Comparison of ENCODE assay signal across 1 cellular context in the genomic region with DNA sequence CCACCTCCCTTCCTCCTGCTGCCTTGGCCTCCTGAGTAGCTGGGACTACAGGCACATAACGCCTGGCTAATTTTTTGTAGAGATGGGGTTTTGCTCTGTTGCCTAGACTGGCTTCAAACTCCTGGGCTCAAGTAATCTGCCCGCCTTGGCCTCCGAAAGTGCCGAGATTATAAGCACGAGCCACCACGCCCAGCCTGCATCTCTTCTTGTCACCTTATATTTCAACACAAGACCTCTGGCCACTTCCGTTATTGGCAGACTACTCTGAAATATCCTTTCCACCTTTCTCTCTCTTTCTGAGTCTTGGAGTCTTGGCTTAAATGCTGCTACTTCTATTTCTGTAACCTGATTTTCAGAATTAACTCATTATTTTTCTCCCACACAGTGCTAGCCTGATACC.
TF ChIP-seq lines count a peak whose summit lies in the region.

No MANE protein-coding gene starts in this region.

TF ChIP-seq in K562, 482 proteins besides CTCF, POLR2A, EP300 and RAD21 (continues in another document):
- TF ChIP-seq L3MBTL2 (IDR thresholded peaks at IDR 0.05) = peak; percentile 74
- no peak for TF ChIP-seq CEBPG (CRISPR knock-in tag; IDR thresholded peaks at IDR 0.05)
- TF ChIP-seq CEBPG (tag; conservative IDR thresholded peaks at IDR 0.05 in 1 of 2, IDR thresholded peaks at IDR 0.05 in 1 of 2) = no peak
- no peak for TF ChIP-seq ASH1L (IDR thresholded peaks at IDR 0.05; ENCODE audit: borderline replicate concordance, low read depth, partially characterized antibody)
- no peak for TF ChIP-seq NRF1 (conservative IDR thresholded peaks at IDR 0.05 in 1 of 2, IDR thresholded peaks at IDR 0.05 in 1 of 2)
- no peak for TF ChIP-seq NELFE (IDR thresholded peaks at IDR 0.05; ENCODE audit: insufficient read depth, insufficient read length)
- no peak for TF ChIP-seq BCOR (IDR thresholded peaks at IDR 0.05)
- peak; percentile 30; the same call in 1 of the 2 replicates for TF ChIP-seq ARID1B (IDR thresholded peaks at IDR 0.05)
- TF ChIP-seq, protein P1, sequence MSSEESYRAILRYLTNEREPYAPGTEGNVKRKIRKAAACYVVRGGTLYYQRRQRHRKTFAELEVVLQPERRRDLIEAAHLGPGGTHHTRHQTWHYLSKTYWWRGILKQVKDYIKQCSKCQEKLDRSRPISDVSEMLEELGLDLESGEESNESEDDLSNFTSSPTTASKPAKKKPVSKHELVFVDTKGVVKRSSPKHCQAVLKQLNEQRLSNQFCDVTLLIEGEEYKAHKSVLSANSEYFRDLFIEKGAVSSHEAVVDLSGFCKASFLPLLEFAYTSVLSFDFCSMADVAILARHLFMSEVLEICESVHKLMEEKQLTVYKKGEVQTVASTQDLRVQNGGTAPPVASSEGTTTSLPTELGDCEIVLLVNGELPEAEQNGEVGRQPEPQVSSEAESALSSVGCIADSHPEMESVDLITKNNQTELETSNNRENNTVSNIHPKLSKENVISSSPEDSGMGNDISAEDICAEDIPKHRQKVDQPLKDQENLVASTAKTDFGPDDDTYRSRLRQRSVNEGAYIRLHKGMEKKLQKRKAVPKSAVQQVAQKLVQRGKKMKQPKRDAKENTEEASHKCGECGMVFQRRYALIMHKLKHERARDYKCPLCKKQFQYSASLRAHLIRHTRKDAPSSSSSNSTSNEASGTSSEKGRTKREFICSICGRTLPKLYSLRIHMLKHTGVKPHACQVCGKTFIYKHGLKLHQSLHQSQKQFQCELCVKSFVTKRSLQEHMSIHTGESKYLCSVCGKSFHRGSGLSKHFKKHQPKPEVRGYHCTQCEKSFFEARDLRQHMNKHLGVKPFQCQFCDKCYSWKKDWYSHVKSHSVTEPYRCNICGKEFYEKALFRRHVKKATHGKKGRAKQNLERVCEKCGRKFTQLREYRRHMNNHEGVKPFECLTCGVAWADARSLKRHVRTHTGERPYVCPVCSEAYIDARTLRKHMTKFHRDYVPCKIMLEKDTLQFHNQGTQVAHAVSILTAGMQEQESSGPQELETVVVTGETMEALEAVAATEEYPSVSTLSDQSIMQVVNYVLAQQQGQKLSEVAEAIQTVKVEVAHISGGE (CRISPR knock-in tag; IDR thresholded peaks at IDR 0.05) = no peak
- 0 out of 2 replicates have a peak, but pooled peaks have one; percentile 12 for TF ChIP-seq POLR2AphosphoS5 (IDR thresholded peaks at IDR 0.05; ENCODE audit: control insufficient read depth, insufficient read depth, low read depth, low read length)
- peak; percentile 74 for TF ChIP-seq BHLHE40 (IDR thresholded peaks at IDR 0.05; ENCODE audit: low read length)
- TF ChIP-seq, protein P2, sequence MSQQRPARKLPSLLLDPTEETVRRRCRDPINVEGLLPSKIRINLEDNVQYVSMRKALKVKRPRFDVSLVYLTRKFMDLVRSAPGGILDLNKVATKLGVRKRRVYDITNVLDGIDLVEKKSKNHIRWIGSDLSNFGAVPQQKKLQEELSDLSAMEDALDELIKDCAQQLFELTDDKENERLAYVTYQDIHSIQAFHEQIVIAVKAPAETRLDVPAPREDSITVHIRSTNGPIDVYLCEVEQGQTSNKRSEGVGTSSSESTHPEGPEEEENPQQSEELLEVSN (IDR thresholded peaks at IDR 0.05; ENCODE audit: borderline replicate concordance in 1 of 2, extremely low read depth in 1 of 2, insufficient read depth in 1 of 2, insufficient read length in 1 of 2, low read depth in 1 of 2, low read length in 1 of 2, poor library complexity in 1 of 2, severe bottlenecking in 1 of 2) = peak in 1 of 2 experiments; percentile 77
- TF ChIP-seq MLLT1 (IDR thresholded peaks at IDR 0.05) = no peak
- TF ChIP-seq ZFP1 (CRISPR knock-in tag; IDR thresholded peaks at IDR 0.05) = no peak
- no peak for TF ChIP-seq POU5F1 (IDR thresholded peaks at IDR 0.05; ENCODE audit: borderline replicate concordance, low read depth, low read length, partially characterized antibody)
- no peak for TF ChIP-seq TFAM (CRISPR knock-in tag; conservative IDR thresholded peaks at IDR 0.05)
- TF ChIP-seq ZNF407 (IDR thresholded peaks at IDR 0.05; ENCODE audit: low read depth) = no peak
- no peak for TF ChIP-seq HDAC3 (IDR thresholded peaks at IDR 0.05; ENCODE audit: borderline replicate concordance, partially characterized antibody)
- TF ChIP-seq HDAC2 (IDR thresholded peaks at IDR 0.05) = 0 out of 2 replicates have a peak, but pooled peaks have one; percentile 29
- TF ChIP-seq ZNF311 (CRISPR knock-in tag; IDR thresholded peaks at IDR 0.05) = no peak
- no peak for TF ChIP-seq NR2C1 (IDR thresholded peaks at IDR 0.05)
- no peak for TF ChIP-seq NR2C1 (tag; IDR thresholded peaks at IDR 0.05)
- TF ChIP-seq EP400 (IDR thresholded peaks at IDR 0.05) = no peak
- no peak for TF ChIP-seq PCBP1 (IDR thresholded peaks at IDR 0.05; ENCODE audit: low read depth, low read length, poor library complexity, severe bottlenecking)
- no peak for TF ChIP-seq ZNF644 (tag; IDR thresholded peaks at IDR 0.05; ENCODE audit: low read depth)
- no peak for TF ChIP-seq PTBP1 (IDR thresholded peaks at IDR 0.05; ENCODE audit: low read depth, low read length)
- TF ChIP-seq CXXC5 (CRISPR knock-in tag; IDR thresholded peaks at IDR 0.05) = 0 out of 2 replicates have a peak, but pooled peaks have one; percentile 28
- peak; percentile 39; the same call in 1 of the 2 replicates for TF ChIP-seq CEBPB (tag; IDR thresholded peaks at IDR 0.05)
- TF ChIP-seq ZEB2 (IDR thresholded peaks at IDR 0.05) = no peak
- TF ChIP-seq DPF2 (IDR thresholded peaks at IDR 0.05) = peak; percentile 21; the same call in 1 of the 2 replicates
- peak; percentile 43; the same call in 1 of the 2 replicates for TF ChIP-seq ETV1 (tag; conservative IDR thresholded peaks at IDR 0.05; ENCODE audit: low read depth)
- no peak for TF ChIP-seq STAT5A (IDR thresholded peaks at IDR 0.05; ENCODE audit: borderline replicate concordance, low read length)
- peak; percentile 79 for TF ChIP-seq SPI1 (IDR thresholded peaks at IDR 0.05; ENCODE audit: borderline replicate concordance, low read depth, low read length)
- no peak for TF ChIP-seq MXD1 (CRISPR knock-in tag; IDR thresholded peaks at IDR 0.05; ENCODE audit: borderline replicate concordance, poor library complexity, severe bottlenecking)
- no peak for TF ChIP-seq TGIF2 (CRISPR knock-in tag; IDR thresholded peaks at IDR 0.05)
- TF ChIP-seq, protein P3, sequence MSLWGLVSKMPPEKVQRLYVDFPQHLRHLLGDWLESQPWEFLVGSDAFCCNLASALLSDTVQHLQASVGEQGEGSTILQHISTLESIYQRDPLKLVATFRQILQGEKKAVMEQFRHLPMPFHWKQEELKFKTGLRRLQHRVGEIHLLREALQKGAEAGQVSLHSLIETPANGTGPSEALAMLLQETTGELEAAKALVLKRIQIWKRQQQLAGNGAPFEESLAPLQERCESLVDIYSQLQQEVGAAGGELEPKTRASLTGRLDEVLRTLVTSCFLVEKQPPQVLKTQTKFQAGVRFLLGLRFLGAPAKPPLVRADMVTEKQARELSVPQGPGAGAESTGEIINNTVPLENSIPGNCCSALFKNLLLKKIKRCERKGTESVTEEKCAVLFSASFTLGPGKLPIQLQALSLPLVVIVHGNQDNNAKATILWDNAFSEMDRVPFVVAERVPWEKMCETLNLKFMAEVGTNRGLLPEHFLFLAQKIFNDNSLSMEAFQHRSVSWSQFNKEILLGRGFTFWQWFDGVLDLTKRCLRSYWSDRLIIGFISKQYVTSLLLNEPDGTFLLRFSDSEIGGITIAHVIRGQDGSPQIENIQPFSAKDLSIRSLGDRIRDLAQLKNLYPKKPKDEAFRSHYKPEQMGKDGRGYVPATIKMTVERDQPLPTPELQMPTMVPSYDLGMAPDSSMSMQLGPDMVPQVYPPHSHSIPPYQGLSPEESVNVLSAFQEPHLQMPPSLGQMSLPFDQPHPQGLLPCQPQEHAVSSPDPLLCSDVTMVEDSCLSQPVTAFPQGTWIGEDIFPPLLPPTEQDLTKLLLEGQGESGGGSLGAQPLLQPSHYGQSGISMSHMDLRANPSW (CRISPR knock-in tag; IDR thresholded peaks at IDR 0.05) = no peak
- TF ChIP-seq RCOR1 (IDR thresholded peaks at IDR 0.05; ENCODE audit: borderline replicate concordance in 1 of 2, low read depth in 2 of 2, low read length in 2 of 2) = 0 out of 4 replicates have a peak, but pooled peaks of 1 of the 2 experiments have one; percentile 21
- TF ChIP-seq, protein P4, sequence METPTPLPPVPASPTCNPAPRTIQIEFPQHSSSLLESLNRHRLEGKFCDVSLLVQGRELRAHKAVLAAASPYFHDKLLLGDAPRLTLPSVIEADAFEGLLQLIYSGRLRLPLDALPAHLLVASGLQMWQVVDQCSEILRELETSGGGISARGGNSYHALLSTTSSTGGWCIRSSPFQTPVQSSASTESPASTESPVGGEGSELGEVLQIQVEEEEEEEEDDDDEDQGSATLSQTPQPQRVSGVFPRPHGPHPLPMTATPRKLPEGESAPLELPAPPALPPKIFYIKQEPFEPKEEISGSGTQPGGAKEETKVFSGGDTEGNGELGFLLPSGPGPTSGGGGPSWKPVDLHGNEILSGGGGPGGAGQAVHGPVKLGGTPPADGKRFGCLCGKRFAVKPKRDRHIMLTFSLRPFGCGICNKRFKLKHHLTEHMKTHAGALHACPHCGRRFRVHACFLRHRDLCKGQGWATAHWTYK (CRISPR knock-in tag; IDR thresholded peaks at IDR 0.05) = no peak
